In genomic region chr1:89989791-89990190, GRCh38 we compare ENCODE assay signal across 17 cellular contexts. TPM values are rescaled to one million over a fixed set of nuclear protein-coding genes. Genes with fewer than 3 reads are reported as not detected.
A peak's percentile ranks its signal among the peaks of the same experiment; 100 is the strongest.
DNase-seq lines count a peak whose midpoint lies in the region; ATAC-seq and TF ChIP-seq lines count a peak whose summit lies in the region.
"Had no signal": no experiment of that assay in that cellular context is flagged by ENCODE, and none has a peak within 500 bp of the region (broad histone marks: within the 10 kb centered on the region; RNA-seq: fewer than 3 reads in every experiment).

No MANE protein-coding gene starts in this region.

- H2AK5ac ChIP-seq in trophoblast cell (ENCODE audit: low read length) = no peak overlapping the region

- DNase-seq in NCI-H1436 (lab: John Stamatoyannopoulos, UW) (peak; percentile 15), NCI-H1436 treated with DMSO at 0.1 percent for 48 hours (lab: John Stamatoyannopoulos, UW) (no peak), NCI-H2171 treated with DMSO at 0.1 percent for 48 hours (lab: John Stamatoyannopoulos, UW) (peak; percentile 99), cerebellum (ENCODE audit: low spot score) (peak; percentile 35), trophoblast cell (peak; percentile 4 to 28), heart right ventricle (no peak)
- no peak for DNase-seq in stimulated activated naive CD8-positive, alpha-beta T cell treated with anti-CD3 and anti-CD28 coated beads, Interleukin-15, Interleukin-2, amounts not matched to agents 100 U/mL and 50 U/mL, for 24 hours
- DNase-seq: activated CD8-positive, alpha-beta memory T cell treated with anti-CD3 and anti-CD28 coated beads for 24 hours; effector memory CD8-positive, alpha-beta T cell; NCI-H774; nephron progenitor cell; psoas muscle; stimulated activated CD4-positive, alpha-beta T cell treated with anti-CD3 and anti-CD28 coated beads, Interleukin-12 subunit alpha, Interleukin-12 subunit beta, amount 100 ng/mL, for 4 hours; uterus had no signal

- H2AFZ ChIP-seq in trophoblast cell (ENCODE audit: insufficient read depth, low read length, poor library complexity) = no peak overlapping the region

- H4K91ac ChIP-seq in trophoblast cell (ENCODE audit: low read depth, low read length) = no peak overlapping the region

- no peaks in the 10 kb centered on the region for H3K79me1 ChIP-seq in trophoblast cell (ENCODE audit: low read length)

- TF ChIP-seq CTCF in heart right ventricle (IDR thresholded peaks at IDR 0.05) = no peak

- no peak overlapping the region for H2BK120ac ChIP-seq in trophoblast cell (ENCODE audit: insufficient read depth, low read length, poor library complexity)

- no peak for ATAC-seq in stimulated activated naive CD8-positive, alpha-beta T cell treated with anti-CD3 and anti-CD28 coated beads, Interleukin-15, Interleukin-2, amounts not matched to agents 100 U/mL and 50 U/mL, for 24 hours
- no peak for ATAC-seq in heart right ventricle
- no peak for ATAC-seq in HG02678 (IDR thresholded peaks at IDR 0.05; ENCODE audit: unreplicated experiment)
- ATAC-seq: effector memory CD8-positive, alpha-beta T cell; psoas muscle had no signal

- H3K27ac ChIP-seq in trophoblast cell (ENCODE audit: low read depth, low read length) (no peak overlapping the region), heart right ventricle (no peak overlapping the region)
- H3K27ac ChIP-seq: C4-2B, cardiac muscle cell, psoas muscle, uterus had no signal

- intact Hi-C loops in heart right ventricle (cut with DNase I) = loop anchor here in 8 of 10 donors (5.0 to 10.0 kb wide), 8 partner anchors 145 to 1015 kb away; partner anchors contain the start of genes LRRC8C (in 2 of the 8) and LRRC8D (in 1 of the 8)

- H3K9ac ChIP-seq in trophoblast cell (ENCODE audit: low read length) = no peak overlapping the region

- H3K4me1 ChIP-seq in trophoblast cell (ENCODE audit: control insufficient read depth in 1 of 2, insufficient read depth in 2 of 2, low read length in 2 of 2) (peaks cover 0 to 5% of the 10 kb centered on the region in 2 experiments), heart right ventricle (peaks cover 0 to 13% (median 0%) of the 10 kb centered on the region in 9 donors)
- H3K4me1 ChIP-seq: uterus had no signal

- H2BK5ac ChIP-seq in trophoblast cell (ENCODE audit: low read depth, low read length, poor library complexity) = no peak overlapping the region

- no peak overlapping the region for H3K18ac ChIP-seq in trophoblast cell (ENCODE audit: low read length)

- H3K14ac ChIP-seq in trophoblast cell (ENCODE audit: low read length) = no peak overlapping the region

- H2BK12ac ChIP-seq in trophoblast cell (ENCODE audit: low read length) = no peak overlapping the region

- no peak overlapping the region for H4K12ac ChIP-seq in trophoblast cell (ENCODE audit: low read depth, low read length)

- H3K9me3 ChIP-seq in trophoblast cell (ENCODE audit: insufficient read depth, low read depth, low read length) = no peaks in the 10 kb centered on the region
- H3K9me3 ChIP-seq in heart right ventricle = no peaks in the 10 kb centered on the region
- H3K9me3 ChIP-seq: psoas muscle, uterus had no signal

- H3K27me3 ChIP-seq in trophoblast cell (ENCODE audit: insufficient read depth, low read length) (no peaks in the 10 kb centered on the region), heart right ventricle (no peaks in the 10 kb centered on the region)
- H3K27me3 ChIP-seq: cardiac muscle cell, uterus had no signal

- no peak overlapping the region for H3K4me2 ChIP-seq in trophoblast cell (ENCODE audit: low read length)

- no peak overlapping the region for H3K4ac ChIP-seq in trophoblast cell (ENCODE audit: low read depth, low read length)

- H3K79me2 ChIP-seq in trophoblast cell (ENCODE audit: control insufficient read depth, insufficient read depth, low read length, poor library complexity) = no peaks in the 10 kb centered on the region

- WGBS in trophoblast cell (ENCODE audit: extremely low coverage, insufficient coverage, insufficient read length) = no CpG with 5 or more reads among the region's 3 CpGs
- 73 to 74% methylated on average over 3 of the region's 3 CpGs for WGBS in heart right ventricle, 2 donors

- no peak overlapping the region for H3K23ac ChIP-seq in trophoblast cell (ENCODE audit: low read length)

- H3K4me3 ChIP-seq in trophoblast cell (ENCODE audit: low read depth, low read length) = no peak overlapping the region
- no peak overlapping the region for H3K4me3 ChIP-seq in heart right ventricle
- H3K4me3 ChIP-seq: cardiac muscle cell, psoas muscle, uterus had no signal

- no peaks in the 10 kb centered on the region for H3K36me3 ChIP-seq in trophoblast cell (ENCODE audit: control insufficient read depth in 1 of 2, insufficient read depth in 2 of 2, low read length in 2 of 2)
- no peaks in the 10 kb centered on the region for H3K36me3 ChIP-seq in heart right ventricle
- H3K36me3 ChIP-seq: cardiac muscle cell, uterus had no signal

- H4K8ac ChIP-seq in trophoblast cell (ENCODE audit: low read depth, low read length) = no peak overlapping the region

RNA-seq across cellular contexts. Expression of gene ZNF326, which starts 5.1 kb away (rescaled TPM):
- total RNA-seq in cerebellum (62.9 TPM), heart right ventricle (10 to 100 TPM; 11.2 to 13.4 (median 11.6) TPM)
- 26.8 and 27.1 TPM in 2 replicates for polyA plus RNA-seq in trophoblast cell (2013)
- polyA plus RNA-seq in heart right ventricle = 10 to 100 TPM in 1 of 2 donors, 1 to 10 TPM in 1; 7.6 to 14.3 TPM

Comparison
In these comparisons a context has a peak if more than half of its experiments do, and no peak if none do; other contexts are left out.
1. DNase-seq: peak in NCI-H1436 (single experiment), NCI-H2171 treated with DMSO at 0.1 percent for 48 hours (single experiment), cerebellum (single experiment) and trophoblast cell (2 of 2); none in NCI-H1436 treated with DMSO at 0.1 percent for 48 hours (single experiment), stimulated activated naive CD8-positive, alpha-beta T cell treated with anti-CD3 and anti-CD28 coated beads, Interleukin-15, Interleukin-2, amounts not matched to agents 100 U/mL and 50 U/mL, for 24 hours (single experiment) and heart right ventricle (0 of 2).